In genomic region chr14:104978774-104979691, GRCh38 we compare ENCODE assay signal across 9 cellular contexts. TPM values are rescaled to one million over a fixed set of nuclear protein-coding genes. Genes with fewer than 3 reads are reported as not detected.
DNase-seq lines count a peak whose midpoint lies in the region; ATAC-seq, FAIRE-seq and TF ChIP-seq lines count a peak whose summit lies in the region.
"Had no signal": no experiment of that assay in that cellular context is flagged by ENCODE, and none has a peak within 500 bp of the region (broad histone marks: within the 10 kb centered on the region; RNA-seq: fewer than 3 reads in every experiment).

No MANE protein-coding gene starts in this region.

- CTCF ChIA-PET in SK-N-SH (lab: Yijun Ruan, JAX) = interaction anchor here (1.0 to 2.6 kb wide), 3 partner anchors 64 to 66 kb away, joined by 3 to 17 read pairs (median 3); no protein-coding TSS in a partner anchor

- peak overlapping the region; percentile 83 for H3K4me2 ChIP-seq in SK-N-SH

- H3K4me1 Mint-ChIP-seq in brain = peaks cover 50% of the 10 kb centered on the region
- H3K4me1 Mint-ChIP-seq in stimulated activated effector memory CD8-positive, alpha-beta T cell treated with anti-CD3 and anti-CD28 coated beads, Interleukin-12 subunit alpha, Interleukin-12 subunit beta, amount 100 ng/mL, for 72 hours = peaks cover 28% of the 10 kb centered on the region

- H3K9me2 ChIP-seq in SK-N-SH = no peaks in the 10 kb centered on the region

- no peaks in the 10 kb centered on the region for H3K27me3 Mint-ChIP-seq in brain

- 77% methylated on average over 16 of the region's 32 CpGs for WGBS in SK-N-SH (ENCODE audit: low lambda C conversion rate)

- H3K27ac Mint-ChIP-seq in brain = peak overlapping the region in 4 of 5 experiments; percentile 47 to 72 (median 58)
- no peak overlapping the region for H3K27ac Mint-ChIP-seq in stimulated activated effector memory CD8-positive, alpha-beta T cell treated with anti-CD3 and anti-CD28 coated beads, Interleukin-12 subunit alpha, Interleukin-12 subunit beta, amount 100 ng/mL, for 72 hours

- no peaks in the 10 kb centered on the region for H4K20me1 ChIP-seq in SK-N-SH (ENCODE audit: insufficient read depth)

- TF ChIP-seq RAD21 in SK-N-SH (IDR thresholded peaks at IDR 0.05; ENCODE audit: low read length) = no peak

- TF ChIP-seq CTCF in SK-N-SH (IDR thresholded peaks at IDR 0.05) (no peak), brain (conservative IDR thresholded peaks at IDR 0.05) (no peak)

- H3K27ac ChIP-seq in SK-N-SH (ENCODE audit: low read depth in 2 of 2, low read length in 1 of 2) = peak overlapping the region in 1 of 2 experiments; percentile 95; a peak in 2 of 4 replicates

- H3K9me3 Mint-ChIP-seq in brain = no peaks in the 10 kb centered on the region
- no peaks in the 10 kb centered on the region for H3K9me3 Mint-ChIP-seq in stimulated activated effector memory CD8-positive, alpha-beta T cell treated with anti-CD3 and anti-CD28 coated beads, Interleukin-12 subunit alpha, Interleukin-12 subunit beta, amount 100 ng/mL, for 72 hours

- no peaks in the 10 kb centered on the region for H3K36me3 ChIP-seq in SK-N-SH (replicated peaks in 1 of 2; ENCODE audit: control insufficient read depth in 1 of 2, insufficient read depth in 2 of 2, low read length in 1 of 2)

- H3K27me3 ChIP-seq in SK-N-SH (ENCODE audit: insufficient read depth) = no peaks in the 10 kb centered on the region

- ATAC-seq in SK-N-SH treated with all-trans-retinoic acid at 6 μM for 48 hours (no peak), GM21737 (IDR thresholded peaks at IDR 0.05; ENCODE audit: unreplicated experiment) (no peak), GM18870 (IDR thresholded peaks at IDR 0.05; ENCODE audit: unreplicated experiment) (no peak)
- no peak for ATAC-seq in stimulated activated effector memory CD8-positive, alpha-beta T cell treated with anti-CD3 and anti-CD28 coated beads, Interleukin-12 subunit alpha, Interleukin-12 subunit beta, amount 100 ng/mL, for 72 hours

- H3K36me3 Mint-ChIP-seq in brain = no peaks in the 10 kb centered on the region
- peaks cover under 1% of the 10 kb centered on the region for H3K36me3 Mint-ChIP-seq in stimulated activated effector memory CD8-positive, alpha-beta T cell treated with anti-CD3 and anti-CD28 coated beads, Interleukin-12 subunit alpha, Interleukin-12 subunit beta, amount 100 ng/mL, for 72 hours

- H3K4me3 ChIP-seq in SK-N-SH (ENCODE audit: low read depth in 2 of 2, low read length in 1 of 2) (peak overlapping the region; percentile 39 to 45), iPS-18c (ENCODE audit: insufficient read depth, low read depth, low read length) (peak overlapping the region; percentile 41; the same call in 1 of the 2 replicates)

- TF ChIP-seq EP300 in SK-N-SH (IDR thresholded peaks at IDR 0.05; ENCODE audit: borderline replicate concordance in 1 of 2, low read depth in 1 of 2, low read length in 1 of 2) = no peak

- H2AFZ ChIP-seq in SK-N-SH (ENCODE audit: low read depth) = no peak overlapping the region

- no peak overlapping the region for H3K9ac ChIP-seq in SK-N-SH

- peaks cover 19 to 74% of the 10 kb centered on the region in 2 experiments; a peak in 3 of 4 replicates for H3K4me1 ChIP-seq in SK-N-SH (ENCODE audit: control insufficient read depth in 1 of 2, insufficient read depth in 2 of 2, low read depth in 1 of 2, low read length in 1 of 2)

- peaks cover 21% of the 10 kb centered on the region; the same call in 1 of the 2 replicates for H3K79me2 ChIP-seq in SK-N-SH (ENCODE audit: insufficient read depth)

- DNase-seq in SK-N-SH (no peak), GM19239 (ENCODE audit: insufficient read length, low spot score) (no peak)
- no peak for DNase-seq in stimulated activated effector memory CD8-positive, alpha-beta T cell treated with anti-CD3 and anti-CD28 coated beads, Interleukin-12 subunit alpha, Interleukin-12 subunit beta, amount 100 ng/mL, for 72 hours (ENCODE audit: low spot score in 2 of 2)

- H3K9me3 ChIP-seq in SK-N-SH (no peaks in the 10 kb centered on the region), iPS-18c (ENCODE audit: control insufficient read depth, insufficient read depth, low read length) (no peaks in the 10 kb centered on the region)

- POLR2A ChIA-PET in SK-N-SH (lab: Yijun Ruan, JAX) = interaction anchor here (0.6 kb wide), 1 partner anchor 67 kb away, joined by 3 read pairs; no protein-coding TSS in a partner anchor

- no peak for FAIRE-seq in GM19239 (lab: Jason Lieb, UNC)
- FAIRE-seq: RCC 7860 had no signal

- H3K4me3 Mint-ChIP-seq in brain = peak overlapping the region; percentile 74 to 83 (median 80)
- H3K4me3 Mint-ChIP-seq in stimulated activated effector memory CD8-positive, alpha-beta T cell treated with anti-CD3 and anti-CD28 coated beads, Interleukin-12 subunit alpha, Interleukin-12 subunit beta, amount 100 ng/mL, for 72 hours = peak overlapping the region; percentile 36

- peaks cover 21% of the 10 kb centered on the region for H3F3A ChIP-seq in SK-N-SH (replicated peaks; ENCODE audit: insufficient read depth)

TF ChIP-seq in SK-N-SH, 30 proteins besides CTCF, POLR2A, EP300 and RAD21:
- TF ChIP-seq MXI1 (IDR thresholded peaks at IDR 0.05; ENCODE audit: low read depth, low read length) = 0 out of 2 replicates have a peak, but pooled peaks have one; percentile 9
- TF ChIP-seq NRF1 (IDR thresholded peaks at IDR 0.05; ENCODE audit: low read depth, low read length) = no peak

TF ChIP-seq in SK-N-SH treated with all-trans-retinoic acid at 6 μM for 48 hours, 23 proteins besides CTCF, POLR2A, EP300 and RAD21 (continues in another document):
- no peak for TF ChIP-seq CSRNP3 (CRISPR knock-in tag; IDR thresholded peaks at IDR 0.05)
- TF ChIP-seq ZNF8 (CRISPR knock-in tag; IDR thresholded peaks at IDR 0.05) = no peak
- TF ChIP-seq OSR1 (CRISPR knock-in tag; IDR thresholded peaks at IDR 0.05) = no peak
- TF ChIP-seq ZFP30 (CRISPR knock-in tag; IDR thresholded peaks at IDR 0.05) = no peak
- no peak for TF ChIP-seq CSDC2 (CRISPR knock-in tag; IDR thresholded peaks at IDR 0.05)
- TF ChIP-seq ZNF70 (CRISPR knock-in tag; IDR thresholded peaks at IDR 0.05) = no peak
- TF ChIP-seq PPARA (CRISPR knock-in tag; IDR thresholded peaks at IDR 0.05; ENCODE audit: borderline replicate concordance) = no peak
- TF ChIP-seq BACH2 (CRISPR knock-in tag; IDR thresholded peaks at IDR 0.05; ENCODE audit: borderline replicate concordance) = no peak
- no peak for TF ChIP-seq ZC3H10 (CRISPR knock-in tag; IDR thresholded peaks at IDR 0.05)
- TF ChIP-seq TCF4 (CRISPR knock-in tag; IDR thresholded peaks at IDR 0.05; ENCODE audit: borderline replicate concordance) = no peak
- TF ChIP-seq TSHZ2 (CRISPR knock-in tag; IDR thresholded peaks at IDR 0.05) = no peak
- no peak for TF ChIP-seq GLIS3 (CRISPR knock-in tag; IDR thresholded peaks at IDR 0.05)
- TF ChIP-seq ISL1 (CRISPR knock-in tag; IDR thresholded peaks at IDR 0.05) = no peak

RNA-seq across cellular contexts. Expression of gene AHNAK2, which starts 0.9 kb away (rescaled TPM):
- polyA plus RNA-seq in SK-N-SH (2012; rRNA removed) = 33.5 and 36.6 TPM in 2 replicates
- 22.9 and 24.7 TPM in 2 replicates for polyA plus RNA-seq in SK-N-SH (2012; cell fraction: cytosol; rRNA removed)
- 70.6 and 92.7 TPM in 2 replicates for polyA plus RNA-seq in SK-N-SH (2012; cell fraction: nucleus; rRNA removed)
- polyA plus RNA-seq in brain (ENCODE audit: insufficient read depth, low read depth, low replicate concordance) = 6.6 TPM

RNA-seq across cellular contexts. Expression of gene CLBA1, which starts 6.6 kb away (rescaled TPM):
- polyA plus RNA-seq in SK-N-SH (2012; rRNA removed) (18.5 and 21.4 TPM in 2 replicates), brain (ENCODE audit: insufficient read depth, low read depth, low replicate concordance) (15.8 TPM)
- 15.0 and 15.3 TPM in 2 replicates for polyA plus RNA-seq in SK-N-SH (2012; cell fraction: cytosol; rRNA removed)
- 72.4 and 86.2 TPM in 2 replicates for polyA plus RNA-seq in SK-N-SH (2012; cell fraction: nucleus; rRNA removed)

RNA-seq across cellular contexts. Expression of gene CDCA4, which starts 41.9 kb away (rescaled TPM):
- polyA plus RNA-seq in SK-N-SH (2012; rRNA removed) (23.7 and 26.8 TPM in 2 replicates), brain (ENCODE audit: insufficient read depth, low read depth, low replicate concordance) (35.8 TPM)
- polyA plus RNA-seq in SK-N-SH (2012; cell fraction: cytosol; rRNA removed) = 15.1 and 21.2 TPM in 2 replicates
- polyA plus RNA-seq in SK-N-SH (2012; cell fraction: nucleus; rRNA removed) = 15.7 and 19.5 TPM in 2 replicates

RNA-seq across cellular contexts. Expression of gene PLD4, which starts 54.4 kb away (rescaled TPM):
- polyA plus RNA-seq in SK-N-SH (2012; rRNA removed) (0.02 TPM in 2 replicates), brain (ENCODE audit: insufficient read depth, low read depth, low replicate concordance) (6.0 TPM)
- polyA plus RNA-seq in SK-N-SH (2012; cell fraction: cytosol; rRNA removed) = not detected in 2 replicates
- 0.14 and 0.19 TPM in 2 replicates for polyA plus RNA-seq in SK-N-SH (2012; cell fraction: nucleus; rRNA removed)
